ENCODE assay signal across 1 cellular context in genomic region chr19:11137542-11138384, GRCh38.
TF ChIP-seq lines count a peak whose summit lies in the region.

No MANE protein-coding gene starts in this region.

TF ChIP-seq in HepG2, 621 proteins besides CTCF, POLR2A, EP300 and RAD21 (continued from another document and continues in another):
- TF ChIP-seq SNAPC4 (CRISPR knock-in tag; IDR thresholded peaks at IDR 0.05): no peak
- TF ChIP-seq SNAI1 (CRISPR knock-in tag; IDR thresholded peaks at IDR 0.05; ENCODE audit: borderline replicate concordance): no peak
- TF ChIP-seq GRHL1 (CRISPR knock-in tag; conservative IDR thresholded peaks at IDR 0.05): no peak
- TF ChIP-seq ATF2 (CRISPR knock-in tag; IDR thresholded peaks at IDR 0.05): no peak
- TF ChIP-seq ATF7-NPFF (CRISPR knock-in tag; IDR thresholded peaks at IDR 0.05; ENCODE audit: low read depth): no peak
- TF ChIP-seq TOE1 (CRISPR knock-in tag; IDR thresholded peaks at IDR 0.05): no peak
- no peak for TF ChIP-seq ATRX (CRISPR knock-in tag; IDR thresholded peaks at IDR 0.05; ENCODE audit: borderline replicate concordance)
- TF ChIP-seq ZNF687 (CRISPR knock-in tag; IDR thresholded peaks at IDR 0.05): peak; percentile 80
- no peak for TF ChIP-seq ZNF784 (CRISPR knock-in tag; IDR thresholded peaks at IDR 0.05; ENCODE audit: borderline replicate concordance)
- peak; percentile 71 for TF ChIP-seq SMC3 (IDR thresholded peaks at IDR 0.05; ENCODE audit: low read length)
- no peak for TF ChIP-seq SIX1 (CRISPR knock-in tag; IDR thresholded peaks at IDR 0.05; ENCODE audit: borderline replicate concordance)
- TF ChIP-seq HOXA9 (CRISPR knock-in tag; IDR thresholded peaks at IDR 0.05; ENCODE audit: borderline replicate concordance): no peak
- TF ChIP-seq GZF1 (CRISPR knock-in tag; IDR thresholded peaks at IDR 0.05): no peak
- no peak for TF ChIP-seq ZHX1 (CRISPR knock-in tag; IDR thresholded peaks at IDR 0.05; ENCODE audit: low read depth)
- TF ChIP-seq HNRNPH1 (optimal IDR thresholded peaks at IDR 0.05; ENCODE audit: low read depth, low read length): no peak
- no peak for TF ChIP-seq ZBTB34 (CRISPR knock-in tag; IDR thresholded peaks at IDR 0.05)
- no peak for TF ChIP-seq ZNF333 (CRISPR knock-in tag; IDR thresholded peaks at IDR 0.05; ENCODE audit: borderline replicate concordance)
- no peak; the same call in 1 of the 2 replicates for TF ChIP-seq TGIF2 (CRISPR knock-in tag; IDR thresholded peaks at IDR 0.05)
- TF ChIP-seq ZNF776 (CRISPR knock-in tag; IDR thresholded peaks at IDR 0.05): no peak
- no peak for TF ChIP-seq TOPORS (CRISPR knock-in tag; IDR thresholded peaks at IDR 0.05)
- TF ChIP-seq HNRNPK (IDR thresholded peaks at IDR 0.05; ENCODE audit: low read depth, low read length, poor library complexity, severe bottlenecking): no peak
- no peak for TF ChIP-seq PCBP1 (IDR thresholded peaks at IDR 0.05; ENCODE audit: borderline replicate concordance, low read depth, low read length)
- no peak for TF ChIP-seq ZNF720 (CRISPR knock-in tag; IDR thresholded peaks at IDR 0.05)
- no peak for TF ChIP-seq FLYWCH1 (CRISPR knock-in tag; IDR thresholded peaks at IDR 0.05)
- TF ChIP-seq SMAD1 (CRISPR knock-in tag; IDR thresholded peaks at IDR 0.05; ENCODE audit: borderline replicate concordance, low read depth): no peak
- no peak for TF ChIP-seq ZBTB44 (CRISPR knock-in tag; IDR thresholded peaks at IDR 0.05)
- TF ChIP-seq ZNF546 (CRISPR knock-in tag; conservative IDR thresholded peaks at IDR 0.05): no peak
- no peak for TF ChIP-seq ZNF280D (CRISPR knock-in tag; IDR thresholded peaks at IDR 0.05)
- TF ChIP-seq ZNF629 (CRISPR knock-in tag; conservative IDR thresholded peaks at IDR 0.05): peak; percentile 64
- no peak for TF ChIP-seq MTA1 (CRISPR knock-in tag; IDR thresholded peaks at IDR 0.05; ENCODE audit: borderline replicate concordance)
- no peak for TF ChIP-seq GTF3A (CRISPR knock-in tag; conservative IDR thresholded peaks at IDR 0.05)
- TF ChIP-seq ZBTB8A (CRISPR knock-in tag; IDR thresholded peaks at IDR 0.05; ENCODE audit: borderline replicate concordance, low read depth): no peak
